1 cellular context compared by ENCODE assay signal in genomic region chr6:140147825-140148814, GRCh38.
TF ChIP-seq lines count a peak whose summit lies in the region.
"Not testable (repeated sequence)": the region's sequence is repeated elsewhere in the genome, so short reads cannot be mapped to it uniquely, and the experiment has no call there.

No MANE protein-coding gene starts in this region.

TF ChIP-seq in K562, 482 proteins besides CTCF, POLR2A, EP300 and RAD21 (continued from another document and continues in another):
- TF ChIP-seq MBD2 (IDR thresholded peaks at IDR 0.05; ENCODE audit: borderline replicate concordance, low read depth) (peak; percentile 86; the same call in 1 of the 2 replicates), ETV5 (CRISPR knock-in tag; IDR thresholded peaks at IDR 0.05; ENCODE audit: low read depth) (peak; percentile 70; the same call in 1 of the 2 replicates), ATF7 (IDR thresholded peaks at IDR 0.05) (peak; percentile 46; the same call in 1 of the 2 replicates), MLLT1 (IDR thresholded peaks at IDR 0.05) (peak; percentile 60 to 78; a peak in 3 of 4 replicates), ZNF239 (CRISPR knock-in tag; IDR thresholded peaks at IDR 0.05) (peak; percentile 26; the same call in 1 of the 2 replicates), SUPT5H (IDR thresholded peaks at IDR 0.05) (peak; percentile 89), MEIS2 (IDR thresholded peaks at IDR 0.05; ENCODE audit: partially characterized antibody) (peak; percentile 51), ZNF639 (CRISPR knock-in tag; conservative IDR thresholded peaks at IDR 0.05 in 1 of 2, IDR thresholded peaks at IDR 0.05 in 1 of 2) (peak in 1 of 2 experiments; percentile 30; a peak in 1 of 4 replicates), NONO (IDR thresholded peaks at IDR 0.05; ENCODE audit: low read depth in 2 of 2, low read length in 1 of 2) (peak in 1 of 2 experiments; percentile 32; a peak in 1 of 4 replicates), C11orf30 (IDR thresholded peaks at IDR 0.05; ENCODE audit: low read depth) (peak; percentile 45; the same call in 1 of the 2 replicates), HDAC1 (IDR thresholded peaks at IDR 0.05) (peak in 1 of 2 experiments; percentile 93; a peak in 2 of 4 replicates), SIN3B (IDR thresholded peaks at IDR 0.05; ENCODE audit: low read depth) (peak; percentile 69; the same call in 1 of the 2 replicates), ZEB2 (IDR thresholded peaks at IDR 0.05) (0 out of 2 replicates have a peak, but pooled peaks have one; percentile 21), SP1 (CRISPR knock-in tag; IDR thresholded peaks at IDR 0.05) (peak; percentile 57; the same call in 1 of the 2 replicates), ZBTB2 (IDR thresholded peaks at IDR 0.05) (peak; percentile 39; the same call in 1 of the 2 replicates), TAF9B (IDR thresholded peaks at IDR 0.05; ENCODE audit: partially characterized antibody) (peak; percentile 53), MTA3 (IDR thresholded peaks at IDR 0.05; ENCODE audit: borderline replicate concordance) (peak; percentile 68; the same call in 1 of the 2 replicates), TRIM24 (IDR thresholded peaks at IDR 0.05) (0 out of 4 replicates have a peak, but pooled peaks of 1 of the 2 experiments have one; percentile 9), PCBP1 (IDR thresholded peaks at IDR 0.05; ENCODE audit: low read depth, low read length, poor library complexity, severe bottlenecking) (peak; percentile 61), NRF1 (conservative IDR thresholded peaks at IDR 0.05 in 1 of 2, IDR thresholded peaks at IDR 0.05 in 1 of 2) (peak; percentile 95 to 96), RBBP5 (IDR thresholded peaks at IDR 0.05; ENCODE audit: borderline replicate concordance, insufficient read depth, low read length, poor library complexity, severe bottlenecking) (peak; percentile 68), FOXP4 (CRISPR knock-in tag; IDR thresholded peaks at IDR 0.05; ENCODE audit: borderline replicate concordance) (peak; percentile 53; the same call in 1 of the 2 replicates), ZNF431 (CRISPR knock-in tag; IDR thresholded peaks at IDR 0.05) (0 out of 2 replicates have a peak, but pooled peaks have one; percentile 10), ZBTB5 (IDR thresholded peaks at IDR 0.05) (peak; percentile 95), MAX (CRISPR knock-in tag; IDR thresholded peaks at IDR 0.05) (peak; percentile 34), NKRF (IDR thresholded peaks at IDR 0.05; ENCODE audit: borderline replicate concordance) (peak; percentile 88), MYC (IDR thresholded peaks at IDR 0.05; ENCODE audit: low read depth, low read length) (peak; percentile 35), FOS (IDR thresholded peaks at IDR 0.05; ENCODE audit: extremely low read depth, insufficient read length) (peak; percentile 61), ETV1 (tag; conservative IDR thresholded peaks at IDR 0.05; ENCODE audit: low read depth) (peak; percentile 47), CREB3L1 (IDR thresholded peaks at IDR 0.05; ENCODE audit: borderline replicate concordance, low read depth) (0 out of 2 replicates have a peak, but pooled peaks have one; percentile 43), HLTF (IDR thresholded peaks at IDR 0.05) (0 out of 2 replicates have a peak, but pooled peaks have one; percentile 30), CC2D1A (IDR thresholded peaks at IDR 0.05) (peak; percentile 99), CXXC5 (CRISPR knock-in tag; IDR thresholded peaks at IDR 0.05) (peak; percentile 64), SOX6 (IDR thresholded peaks at IDR 0.05) (peak; percentile 47; the same call in 1 of the 2 replicates), POLR2B (IDR thresholded peaks at IDR 0.05; ENCODE audit: low read depth, partially characterized antibody) (peak; percentile 78), ELF2 (CRISPR knock-in tag; IDR thresholded peaks at IDR 0.05) (peak; percentile 85), FOXA3 (CRISPR knock-in tag; conservative IDR thresholded peaks at IDR 0.05 in 1 of 2, IDR thresholded peaks at IDR 0.05 in 1 of 2) (0 out of 4 replicates have a peak, but pooled peaks of 1 of the 2 experiments have one; percentile 45), LCOR (CRISPR knock-in tag; IDR thresholded peaks at IDR 0.05) (0 out of 2 replicates have a peak, but pooled peaks have one; percentile 12), VEZF1 (CRISPR knock-in tag; IDR thresholded peaks at IDR 0.05) (peak; percentile 68), ERF (CRISPR knock-in tag; IDR thresholded peaks at IDR 0.05) (peak; percentile 61; the same call in 1 of the 2 replicates), TRIM28 (IDR thresholded peaks at IDR 0.05) (peak; percentile 26; the same call in 1 of the 2 replicates), KDM5B (IDR thresholded peaks at IDR 0.05; ENCODE audit: insufficient replicate concordance, low read depth, low read length) (peak; percentile 73), SMAD4 (CRISPR knock-in tag; conservative IDR thresholded peaks at IDR 0.05) (0 out of 2 replicates have a peak, but pooled peaks have one; percentile 35), SAP30 (IDR thresholded peaks at IDR 0.05; ENCODE audit: borderline replicate concordance, insufficient read depth, low read depth, low read length, poor library complexity, severe bottlenecking) (peak; percentile 87), ZNF232 (CRISPR knock-in tag; IDR thresholded peaks at IDR 0.05) (peak; percentile 69; the same call in 1 of the 2 replicates), MAZ (CRISPR knock-in tag; conservative IDR thresholded peaks at IDR 0.05 in 1 of 2, IDR thresholded peaks at IDR 0.05 in 1 of 2) (peak; percentile 65 to 87), FOXM1 (IDR thresholded peaks at IDR 0.05; ENCODE audit: low read depth) (peak; percentile 76), ASH1L (IDR thresholded peaks at IDR 0.05; ENCODE audit: borderline replicate concordance, low read depth, partially characterized antibody) (peak; percentile 92), KAT7 (CRISPR knock-in tag; IDR thresholded peaks at IDR 0.05; ENCODE audit: borderline replicate concordance) (0 out of 2 replicates have a peak, but pooled peaks have one; percentile 66)
- not testable (repeated sequence) for TF ChIP-seq MYC (CRISPR knock-in tag; IDR thresholded peaks at IDR 0.05; ENCODE audit: borderline replicate concordance, low read depth); FOXM1 (CRISPR knock-in tag; IDR thresholded peaks at IDR 0.05; ENCODE audit: low read depth)
